In the genomic region with DNA sequence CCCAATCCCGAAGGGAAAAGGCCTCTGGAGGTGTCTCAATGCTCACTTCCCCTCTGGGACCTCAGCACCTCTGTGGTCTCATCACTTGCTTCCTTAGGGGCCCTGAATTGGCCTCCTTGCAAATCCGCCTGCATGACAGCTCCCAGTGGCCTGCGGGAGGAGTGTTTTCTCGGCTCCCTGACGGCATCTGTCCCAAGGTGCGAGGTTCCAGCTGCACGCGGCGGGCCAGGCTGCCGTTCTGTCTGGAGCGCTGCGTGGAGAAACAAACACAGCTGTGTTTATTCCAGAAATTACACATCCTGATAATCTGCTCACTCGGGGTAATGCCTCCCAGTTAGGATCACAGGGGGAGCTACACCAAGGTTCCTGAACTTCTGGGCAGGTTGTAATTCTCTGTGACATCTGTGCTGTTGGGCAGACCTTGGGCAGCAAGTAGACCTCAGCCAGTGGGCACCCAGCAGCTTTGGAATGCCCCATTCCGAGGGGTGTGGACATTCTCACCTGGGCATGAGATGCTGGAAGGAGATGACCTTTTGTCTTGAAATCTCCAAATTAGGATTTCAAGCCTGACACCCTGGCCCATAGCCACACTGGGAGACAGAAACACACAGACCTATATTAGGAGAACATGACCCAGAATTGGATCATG, we compare ENCODE assay signal across 1 cellular context.
A peak's percentile ranks its signal among the peaks of the same experiment; 100 is the strongest.
TF ChIP-seq lines count a peak whose summit lies in the region.

No MANE protein-coding gene starts in this region.

TF ChIP-seq in IMR-90, 13 proteins besides CTCF, POLR2A, EP300 and RAD21:
- TF ChIP-seq MAFK (IDR thresholded peaks at IDR 0.05; ENCODE audit: low read depth, low read length), result no peak
- no peak for TF ChIP-seq NFE2L2 (IDR thresholded peaks at IDR 0.05; ENCODE audit: low read depth, low read length)
- TF ChIP-seq BHLHE40 (IDR thresholded peaks at IDR 0.05; ENCODE audit: low read depth, low read length), result peak; percentile 57; the same call in 1 of the 2 replicates
- 0 out of 2 replicates have a peak, but pooled peaks have one; percentile 26 for TF ChIP-seq FOS (IDR thresholded peaks at IDR 0.05; ENCODE audit: low read depth, low read length)
- TF ChIP-seq CEBPB (IDR thresholded peaks at IDR 0.05; ENCODE audit: low read depth, low read length), result no peak
- no peak for TF ChIP-seq MXI1 (IDR thresholded peaks at IDR 0.05; ENCODE audit: borderline replicate concordance, low read depth, low read length)
- TF ChIP-seq SMC3 (IDR thresholded peaks at IDR 0.05; ENCODE audit: low read depth, low read length), result no peak
- TF ChIP-seq CHD1 (IDR thresholded peaks at IDR 0.05; ENCODE audit: low read depth, low read length), result no peak
- no peak for TF ChIP-seq RCOR1 (IDR thresholded peaks at IDR 0.05; ENCODE audit: insufficient replicate concordance, low read length)
- no peak for TF ChIP-seq MAZ (IDR thresholded peaks at IDR 0.05; ENCODE audit: borderline replicate concordance, low read depth, low read length)
- TF ChIP-seq, protein P1, sequence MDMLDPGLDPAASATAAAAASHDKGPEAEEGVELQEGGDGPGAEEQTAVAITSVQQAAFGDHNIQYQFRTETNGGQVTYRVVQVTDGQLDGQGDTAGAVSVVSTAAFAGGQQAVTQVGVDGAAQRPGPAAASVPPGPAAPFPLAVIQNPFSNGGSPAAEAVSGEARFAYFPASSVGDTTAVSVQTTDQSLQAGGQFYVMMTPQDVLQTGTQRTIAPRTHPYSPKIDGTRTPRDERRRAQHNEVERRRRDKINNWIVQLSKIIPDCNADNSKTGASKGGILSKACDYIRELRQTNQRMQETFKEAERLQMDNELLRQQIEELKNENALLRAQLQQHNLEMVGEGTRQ (IDR thresholded peaks at IDR 0.05; ENCODE audit: low read depth, low read length), result no peak
- no peak for TF ChIP-seq RFX5 (IDR thresholded peaks at IDR 0.05; ENCODE audit: low read depth, low read length)
- TF ChIP-seq, protein P2, sequence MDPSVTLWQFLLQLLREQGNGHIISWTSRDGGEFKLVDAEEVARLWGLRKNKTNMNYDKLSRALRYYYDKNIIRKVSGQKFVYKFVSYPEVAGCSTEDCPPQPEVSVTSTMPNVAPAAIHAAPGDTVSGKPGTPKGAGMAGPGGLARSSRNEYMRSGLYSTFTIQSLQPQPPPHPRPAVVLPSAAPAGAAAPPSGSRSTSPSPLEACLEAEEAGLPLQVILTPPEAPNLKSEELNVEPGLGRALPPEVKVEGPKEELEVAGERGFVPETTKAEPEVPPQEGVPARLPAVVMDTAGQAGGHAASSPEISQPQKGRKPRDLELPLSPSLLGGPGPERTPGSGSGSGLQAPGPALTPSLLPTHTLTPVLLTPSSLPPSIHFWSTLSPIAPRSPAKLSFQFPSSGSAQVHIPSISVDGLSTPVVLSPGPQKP (IDR thresholded peaks at IDR 0.05; ENCODE audit: borderline replicate concordance, low read depth, low read length), result no peak
TF ChIP-seq in IMR-90: peak in this region for 2.
